In genomic region chr15:50881121-50882048, GRCh38 we compare ENCODE assay signal across 12 cellular contexts. TPM values are rescaled to one million over a fixed set of nuclear protein-coding genes. Genes with fewer than 3 reads are reported as not detected.
DNase-seq lines count a peak whose midpoint lies in the region; ATAC-seq and TF ChIP-seq lines count a peak whose summit lies in the region.
"Had no signal": no experiment of that assay in that cellular context is flagged by ENCODE, and none has a peak within 500 bp of the region (broad histone marks: within the 10 kb centered on the region; RNA-seq: fewer than 3 reads in every experiment).

No MANE protein-coding gene starts in this region.

- H3K4me3 ChIP-seq in CD8-positive, alpha-beta memory T cell (ENCODE audit: low read length) = no peak overlapping the region
- H3K4me3 ChIP-seq: GM23338, left ventricle myocardium inferior, thoracic aorta had no signal

- POLR2A ChIA-PET in CD8-positive, alpha-beta memory T cell (lab: Charles Lee) = interaction anchor here (0.7 to 1.7 kb wide), 3 partner anchors 26 to 195 kb away, joined by 3 to 10 read pairs (median 3); partner anchors contain the start of gene TRPM7
- POLR2A ChIA-PET in activated CD8-positive, alpha-beta T cell treated with anti-CD3 and anti-CD28 coated beads for 36 hours (lab: Charles Lee) = interaction anchor here (1.4 to 1.6 kb wide), 3 partner anchors 23 to 113 kb away, joined by 3 to 9 read pairs (median 4); no protein-coding TSS in a partner anchor

- peaks cover 21% of the 10 kb centered on the region for H3K4me1 ChIP-seq in CD8-positive, alpha-beta memory T cell (ENCODE audit: insufficient read depth, low read length)

- intact Hi-C loops in activated CD8-positive, alpha-beta T cell treated with anti-CD3 and anti-CD28 coated beads for 36 hours (cut with micrococcal nuclease) = loop anchor here (10.0 kb wide), 1 partner anchor 117 kb away; the partner anchor contains the start of gene SPPL2A

- H3K4me3 Mint-ChIP-seq in CD8-positive, alpha-beta memory T cell = no peak overlapping the region
- no peak overlapping the region for H3K4me3 Mint-ChIP-seq in activated CD8-positive, alpha-beta T cell treated with anti-CD3 and anti-CD28 coated beads for 36 hours
- H3K4me3 Mint-ChIP-seq in memory B cell = no peak overlapping the region
- H3K4me3 Mint-ChIP-seq: GM23338 had no signal

- peak overlapping the region in 6 of 8 donors; percentile 74 to 89 (median 77) for H3K27ac Mint-ChIP-seq in CD8-positive, alpha-beta memory T cell
- H3K27ac Mint-ChIP-seq in activated CD8-positive, alpha-beta T cell treated with anti-CD3 and anti-CD28 coated beads for 36 hours = peak overlapping the region; percentile 97
- peak overlapping the region; percentile 85 for H3K27ac Mint-ChIP-seq in memory B cell
- H3K27ac Mint-ChIP-seq: GM23338 had no signal

- H3K9me3 ChIP-seq in CD8-positive, alpha-beta memory T cell (ENCODE audit: low read length) = no peaks in the 10 kb centered on the region
- no peaks in the 10 kb centered on the region for H3K9me3 ChIP-seq in KOPT-K1 (ENCODE audit: insufficient read depth, low read length, poor library complexity, severe bottlenecking)
- H3K9me3 ChIP-seq: left ventricle myocardium inferior, thoracic aorta had no signal

- no peak for DNase-seq in CD8-positive, alpha-beta memory T cell
- DNase-seq in activated CD8-positive, alpha-beta T cell treated with anti-CD3 and anti-CD28 coated beads for 36 hours = no peak
- DNase-seq in memory B cell (ENCODE audit: low spot score in 2 of 2) = no peak
- DNase-seq in left lobe of liver (ENCODE audit: low spot score) = no peak
- DNase-seq: left ventricle myocardium inferior, small intestine had no signal

- no peak for ATAC-seq in activated CD8-positive, alpha-beta T cell treated with anti-CD3 and anti-CD28 coated beads for 36 hours
- no peak for ATAC-seq in memory B cell (ENCODE audit: low read depth)
- ATAC-seq in GM18909 (IDR thresholded peaks at IDR 0.05; ENCODE audit: poor library complexity, unreplicated experiment) = no peak
- no peak for ATAC-seq in HG02885 (IDR thresholded peaks at IDR 0.05; ENCODE audit: poor library complexity, unreplicated experiment)
- ATAC-seq in GM18873 (IDR thresholded peaks at IDR 0.05; ENCODE audit: low FRiP score, unreplicated experiment) = no peak
- ATAC-seq in left lobe of liver = no peak
- ATAC-seq: GM23338 had no signal

- no peaks in the 10 kb centered on the region for H3K9me3 Mint-ChIP-seq in CD8-positive, alpha-beta memory T cell
- no peaks in the 10 kb centered on the region for H3K9me3 Mint-ChIP-seq in activated CD8-positive, alpha-beta T cell treated with anti-CD3 and anti-CD28 coated beads for 36 hours
- H3K9me3 Mint-ChIP-seq in memory B cell = no peaks in the 10 kb centered on the region
- H3K9me3 Mint-ChIP-seq: GM23338 had no signal

- no peaks in the 10 kb centered on the region for H3K27me3 ChIP-seq in CD8-positive, alpha-beta memory T cell (ENCODE audit: insufficient read depth, low read length, poor library complexity, severe bottlenecking)

- H3K27ac ChIP-seq in CD8-positive, alpha-beta memory T cell (ENCODE audit: low read depth, low read length) = no peak overlapping the region
- peak overlapping the region; percentile 45 for H3K27ac ChIP-seq in KOPT-K1 (ENCODE audit: low read depth, low read length, poor library complexity, severe bottlenecking)
- H3K27ac ChIP-seq: left ventricle myocardium inferior had no signal

- no peaks in the 10 kb centered on the region for H3K27me3 Mint-ChIP-seq in CD8-positive, alpha-beta memory T cell
- no peaks in the 10 kb centered on the region for H3K27me3 Mint-ChIP-seq in activated CD8-positive, alpha-beta T cell treated with anti-CD3 and anti-CD28 coated beads for 36 hours
- no peaks in the 10 kb centered on the region for H3K27me3 Mint-ChIP-seq in memory B cell

- CTCF ChIA-PET in CD8-positive, alpha-beta memory T cell (lab: Charles Lee) = interaction anchor here (1.0 to 1.6 kb wide), 2 partner anchors 205 to 207 kb away, joined by 3 to 4 read pairs; no protein-coding TSS in a partner anchor
- CTCF ChIA-PET in activated CD8-positive, alpha-beta T cell treated with anti-CD3 and anti-CD28 coated beads for 36 hours (lab: Charles Lee) = interaction anchor here (1.0 to 1.9 kb wide), 4 partner anchors 28 to 206 kb away, joined by 3 to 6 read pairs (median 4); partner anchors contain the start of gene TRPM7

- TF ChIP-seq CTCF in activated CD8-positive, alpha-beta T cell treated with anti-CD3 and anti-CD28 coated beads for 36 hours (IDR thresholded peaks at IDR 0.05) = no peak

- peaks cover 54 to 83% (median 68%) of the 10 kb centered on the region in 3 donors for H3K4me1 Mint-ChIP-seq in CD8-positive, alpha-beta memory T cell
- peaks cover 86% of the 10 kb centered on the region for H3K4me1 Mint-ChIP-seq in activated CD8-positive, alpha-beta T cell treated with anti-CD3 and anti-CD28 coated beads for 36 hours (ENCODE audit: low read depth)
- H3K4me1 Mint-ChIP-seq in memory B cell = peaks cover 40% of the 10 kb centered on the region

- no peaks in the 10 kb centered on the region for H3K36me3 ChIP-seq in CD8-positive, alpha-beta memory T cell (ENCODE audit: insufficient read depth, low read length)
- no peaks in the 10 kb centered on the region for H3K36me3 ChIP-seq in KOPT-K1 (ENCODE audit: insufficient read depth, low read length)
- H3K36me3 ChIP-seq: left ventricle myocardium inferior, thoracic aorta had no signal

- no peaks in the 10 kb centered on the region for H3K36me3 Mint-ChIP-seq in CD8-positive, alpha-beta memory T cell
- no peaks in the 10 kb centered on the region for H3K36me3 Mint-ChIP-seq in activated CD8-positive, alpha-beta T cell treated with anti-CD3 and anti-CD28 coated beads for 36 hours (ENCODE audit: low read depth)
- no peaks in the 10 kb centered on the region for H3K36me3 Mint-ChIP-seq in memory B cell

RNA-seq across cellular contexts. Expression of gene AP4E1, which starts 27.1 kb away (rescaled TPM):
- 10 to 100 TPM; 16.5 to 18.8 TPM for total RNA-seq in CD8-positive, alpha-beta memory T cell
- 5.8 TPM for polyA plus RNA-seq in CD8-positive, alpha-beta memory T cell
- 10 to 100 TPM; 16.6 TPM for total RNA-seq in activated CD8-positive, alpha-beta T cell treated with anti-CD3 and anti-CD28 coated beads for 36 hours
- total RNA-seq in left lobe of liver = 4.4 TPM
